1 cellular context compared by ENCODE assay signal in the genomic region with DNA sequence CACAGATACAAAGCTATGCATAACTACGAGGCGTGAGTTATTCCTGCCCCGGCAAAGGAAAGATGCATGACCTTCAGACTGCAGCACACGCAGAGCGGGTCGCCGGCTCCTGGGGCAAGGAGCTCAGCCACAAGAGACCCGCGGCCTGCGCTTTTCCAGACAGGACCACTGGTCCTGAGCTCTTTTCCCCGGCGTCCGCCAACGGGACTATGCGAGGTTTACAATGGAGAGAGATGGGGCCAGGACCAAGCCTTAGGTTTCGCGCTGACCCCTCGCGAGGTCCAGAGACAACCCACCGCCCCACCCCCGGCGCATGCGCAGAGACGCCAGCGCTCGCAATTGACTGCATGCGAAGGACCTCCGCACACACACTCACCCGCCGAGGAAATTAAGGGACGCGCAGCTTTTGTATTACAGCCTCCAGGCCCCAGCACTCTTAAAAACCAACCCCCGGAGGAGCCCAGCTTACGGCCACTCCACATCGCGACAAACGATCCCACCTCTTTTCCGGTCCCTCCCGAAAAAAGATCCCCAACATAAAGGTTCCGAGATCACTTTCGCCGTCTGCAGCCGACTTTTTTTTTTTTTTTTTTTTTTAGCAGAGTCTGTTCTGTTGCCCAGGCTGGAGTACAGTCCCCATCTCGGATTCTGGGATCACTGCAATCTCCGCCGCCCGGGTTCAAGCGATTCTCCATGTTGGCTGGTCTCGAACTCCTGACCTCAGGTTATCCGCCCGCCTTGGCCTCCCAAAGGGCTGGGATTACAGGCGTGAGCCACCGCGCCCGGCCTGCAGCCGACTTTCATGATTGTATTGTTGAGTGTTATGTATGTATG.
A peak's percentile ranks its signal among the peaks of the same experiment; 100 is the strongest.
TF ChIP-seq lines count a peak whose summit lies in the region.

Gene COQ3 (minus strand): TSS at position 498 of the 834 bp plus-strand sequence. CDS start 16 bp downstream, at position 482.

TF ChIP-seq in K562, 482 proteins besides CTCF, POLR2A, EP300 and RAD21 (continued from another document and continues in another):
- peak; percentile 9 for TF ChIP-seq PRDM10 (IDR thresholded peaks at IDR 0.05; ENCODE audit: partially characterized antibody)
- no peak for TF ChIP-seq NFIX (CRISPR knock-in tag; IDR thresholded peaks at IDR 0.05; ENCODE audit: low read depth)
- peak; percentile 82 for TF ChIP-seq ADNP (tag; IDR thresholded peaks at IDR 0.05)
- no peak for TF ChIP-seq HIVEP1 (CRISPR knock-in tag; IDR thresholded peaks at IDR 0.05)
- TF ChIP-seq RBM39 (optimal IDR thresholded peaks at IDR 0.05; ENCODE audit: low read depth, low read length) = no peak
- TF ChIP-seq HDAC6 (IDR thresholded peaks at IDR 0.05; ENCODE audit: low read depth, low read length) = no peak
- no peak for TF ChIP-seq NFATC3 (IDR thresholded peaks at IDR 0.05)
- TF ChIP-seq ZNF140 (CRISPR knock-in tag; IDR thresholded peaks at IDR 0.05) = no peak
- peak in 1 of 2 experiments; percentile 50; a peak in 2 of 4 replicates for TF ChIP-seq MAZ (CRISPR knock-in tag; conservative IDR thresholded peaks at IDR 0.05 in 1 of 2, IDR thresholded peaks at IDR 0.05 in 1 of 2)
- no peak for TF ChIP-seq ETS2 (tag; IDR thresholded peaks at IDR 0.05; ENCODE audit: borderline replicate concordance, poor library complexity, severe bottlenecking)
- TF ChIP-seq CUX1 (CRISPR knock-in tag; IDR thresholded peaks at IDR 0.05) = no peak
- TF ChIP-seq SIRT6 (IDR thresholded peaks at IDR 0.05; ENCODE audit: low read depth, low read length) = no peak
- TF ChIP-seq DLX4 (CRISPR knock-in tag; IDR thresholded peaks at IDR 0.05) = no peak
- 0 out of 2 replicates have a peak, but pooled peaks have one; percentile 47 for TF ChIP-seq FOXJ2 (tag; IDR thresholded peaks at IDR 0.05)
- no peak for TF ChIP-seq ETS1 (conservative IDR thresholded peaks at IDR 0.05; ENCODE audit: control insufficient read depth, low read depth, low read length)
- no peak for TF ChIP-seq ASH1L (IDR thresholded peaks at IDR 0.05; ENCODE audit: borderline replicate concordance, low read depth, partially characterized antibody)
- no peak for TF ChIP-seq ZNF146 (CRISPR knock-in tag; IDR thresholded peaks at IDR 0.05; ENCODE audit: unreplicated experiment)
- no peak for TF ChIP-seq SAFB (IDR thresholded peaks at IDR 0.05; ENCODE audit: borderline replicate concordance, low read depth, low read length)
- TF ChIP-seq ZKSCAN8 (CRISPR knock-in tag; IDR thresholded peaks at IDR 0.05) = no peak
- peak; percentile 77; the same call in 1 of the 2 replicates for TF ChIP-seq CC2D1A (IDR thresholded peaks at IDR 0.05)
- peak in 1 of 2 experiments; percentile 15; a peak in 1 of 4 replicates for TF ChIP-seq SIX5 (IDR thresholded peaks at IDR 0.05; ENCODE audit: borderline replicate concordance in 1 of 2, insufficient read depth in 1 of 2, low read depth in 1 of 2, low read length in 2 of 2)
- no peak for TF ChIP-seq MTA2 (IDR thresholded peaks at IDR 0.05; ENCODE audit: low read depth)
- peak; percentile 94 for TF ChIP-seq TAF7 (tag; IDR thresholded peaks at IDR 0.05)
- no peak for TF ChIP-seq BACH1 (tag; IDR thresholded peaks at IDR 0.05)
- TF ChIP-seq FOS (IDR thresholded peaks at IDR 0.05; ENCODE audit: extremely low read depth, insufficient read length) = no peak
- no peak for TF ChIP-seq ZNF699 (CRISPR knock-in tag; IDR thresholded peaks at IDR 0.05; ENCODE audit: insufficient replicate concordance)
- 0 out of 2 replicates have a peak, but pooled peaks have one; percentile 22 for TF ChIP-seq ATF4 (CRISPR knock-in tag; IDR thresholded peaks at IDR 0.05)
- peak; percentile 90 for TF ChIP-seq PHF20 (IDR thresholded peaks at IDR 0.05; ENCODE audit: partially characterized antibody)
- peak; percentile 76; the same call in 1 of the 2 replicates for TF ChIP-seq GTF2E2 (tag; IDR thresholded peaks at IDR 0.05)
- 0 out of 2 replicates have a peak, but pooled peaks have one; percentile 32 for TF ChIP-seq POLR2H (tag; IDR thresholded peaks at IDR 0.05; ENCODE audit: low read depth)
- no peak for TF ChIP-seq ZNF3 (CRISPR knock-in tag; IDR thresholded peaks at IDR 0.05)
- no peak for TF ChIP-seq GATAD2A (IDR thresholded peaks at IDR 0.05)
- TF ChIP-seq ZKSCAN3 (CRISPR knock-in tag; IDR thresholded peaks at IDR 0.05) = no peak
- TF ChIP-seq NCOA4 (IDR thresholded peaks at IDR 0.05; ENCODE audit: partially characterized antibody) = no peak
- no peak for TF ChIP-seq SNIP1 (IDR thresholded peaks at IDR 0.05; ENCODE audit: low read depth)
- TF ChIP-seq ZNF407 (IDR thresholded peaks at IDR 0.05; ENCODE audit: low read depth) = 0 out of 2 replicates have a peak, but pooled peaks have one; percentile 9
- TF ChIP-seq CBX1 (IDR thresholded peaks at IDR 0.05; ENCODE audit: low read depth) = peak; percentile 60; the same call in 1 of the 2 replicates
